In the genomic region with DNA sequence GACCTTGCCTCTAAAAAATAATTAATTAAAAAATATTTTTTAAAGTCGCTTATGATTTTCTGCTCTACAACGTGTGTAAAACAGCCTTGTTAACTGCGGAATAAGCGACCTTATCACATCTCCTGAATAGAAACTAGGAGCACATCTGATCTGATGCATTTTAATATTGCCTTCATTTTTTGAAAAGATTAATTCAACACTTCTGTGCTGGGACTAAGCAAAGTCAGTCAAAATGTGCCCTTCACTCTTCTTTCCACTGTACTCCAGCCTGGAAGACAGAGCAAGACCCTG, we compare ENCODE assay signal across 8 cellular contexts. TPM values are rescaled to one million over a fixed set of nuclear protein-coding genes. Genes with fewer than 3 reads are reported as not detected.
"Had no signal": no experiment of that assay in that cellular context is flagged by ENCODE, and none has a peak within 500 bp of the region (broad histone marks: within the 10 kb centered on the region; RNA-seq: fewer than 3 reads in every experiment).

No MANE protein-coding gene starts in this region.

- DNase-seq: IMR-90, KBM-7 had no signal

- H3K27ac ChIP-seq: HL-60 had no signal

- H3K4me3 ChIP-seq: K562 had no signal

- FAIRE-seq: HTR-8/SVneo, K562 had no signal

RNA-seq across cellular contexts. Expression of a gene that starts 12.6 kb away (rescaled TPM):
- total RNA-seq: HT-29, HT1080, IMR-90, K562 had no signal
- polyA plus RNA-seq: IgD-negative memory B cell, IMR-90, K562 had no signal

RNA-seq across cellular contexts. Expression of a gene that starts 17.3 kb away (rescaled TPM):
- total RNA-seq: HT-29, HT1080, IMR-90, K562 had no signal
- polyA plus RNA-seq: IgD-negative memory B cell, IMR-90, K562 had no signal

RNA-seq across cellular contexts. Expression of a gene that starts 27.8 kb away (rescaled TPM):
- total RNA-seq: HT-29, HT1080, IMR-90, K562 had no signal
- polyA plus RNA-seq: IgD-negative memory B cell, IMR-90, K562 had no signal

RNA-seq across cellular contexts. Expression of a gene that starts 39.8 kb away (rescaled TPM):
- total RNA-seq: IMR-90 had no signal
- polyA plus RNA-seq: IMR-90 had no signal
